In genomic region chr1:85628791-85629531, GRCh38 we compare ENCODE assay signal across 10 cellular contexts. TPM values are rescaled to one million over a fixed set of nuclear protein-coding genes. Genes with fewer than 3 reads are reported as not detected.
DNase-seq lines count a peak whose midpoint lies in the region; ATAC-seq, FAIRE-seq and TF ChIP-seq lines count a peak whose summit lies in the region.
"Had no signal": no experiment of that assay in that cellular context is flagged by ENCODE, and none has a peak within 500 bp of the region (broad histone marks: within the 10 kb centered on the region; RNA-seq: fewer than 3 reads in every experiment).

No MANE protein-coding gene starts in this region.

- intact Hi-C loops in IMR-90 (cut with micrococcal nuclease) = loop anchor here (1.0 to 5.0 kb wide), 4 partner anchors 16 to 64 kb away; no protein-coding TSS in a partner anchor
- intact Hi-C loops in K562 (cut with micrococcal nuclease) = no loop called here
- intact Hi-C loops in thyroid gland (cut with DNase I) = no loop called here

- 0 out of 2 replicates have a peak, but pooled peaks have one; percentile 14 for TF ChIP-seq EP300 in K562 (IDR thresholded peaks at IDR 0.05; ENCODE audit: low read length)

- H3K79me1 ChIP-seq in IMR-90 (ENCODE audit: low read depth in 1 of 2, low read length in 2 of 2) = peaks cover 0 to 8% of the 10 kb centered on the region in 2 experiments; a peak in 2 of 4 replicates

- peak; percentile 95 for DNase-seq in IMR-90
- peak; percentile 16 to 79 (median 50) for DNase-seq in K562 (ENCODE audit: extremely low read depth in 1 of 4, low spot score in 3 of 4)
- peak; percentile 73 for DNase-seq in islet precursor cell
- DNase-seq in thyroid gland = peak; percentile 87 to 95
- DNase-seq in NCI-H187 treated with DMSO at 0.1 percent for 48 hours (lab: John Stamatoyannopoulos, UW) = no peak
- DNase-seq in COLO829 (ENCODE audit: low spot score) = no peak
- no peak for DNase-seq in stimulated activated naive CD8-positive, alpha-beta T cell treated with anti-CD3 and anti-CD28 coated beads, Interleukin-15, Interleukin-2, amounts not matched to agents 100 U/mL and 50 U/mL, for 24 hours
- DNase-seq: activated gamma-delta T cell; stimulated activated CD4-positive, alpha-beta T cell treated with anti-CD3 and anti-CD28 coated beads, Interleukin-4, amount 100 ng/mL, for 4 hours had no signal

- H3K14ac ChIP-seq in IMR-90 (replicated peaks; ENCODE audit: low read depth, low read length) = peak overlapping the region; percentile 87

- H3K27ac ChIP-seq in IMR-90 (ENCODE audit: insufficient read depth, low read length) = peak overlapping the region; percentile 96
- peak overlapping the region; percentile 44 for H3K27ac ChIP-seq in K562 (ENCODE audit: extremely low read depth, low read depth, low read length)
- H3K27ac ChIP-seq in thyroid gland = peak overlapping the region; percentile 78 to 97 (median 92)

- ATAC-seq in IMR-90 (ENCODE audit: low read depth) (peak; percentile 89), K562 (peak; percentile 98), GM18505 (IDR thresholded peaks at IDR 0.05; ENCODE audit: unreplicated experiment) (no peak)
- ATAC-seq in stimulated activated naive CD8-positive, alpha-beta T cell treated with anti-CD3 and anti-CD28 coated beads, Interleukin-15, Interleukin-2, amounts not matched to agents 100 U/mL and 50 U/mL, for 24 hours = no peak

- no peak for TF ChIP-seq CTCF in IMR-90 (conservative IDR thresholded peaks at IDR 0.05; ENCODE audit: low read depth, low read length)
- TF ChIP-seq CTCF in K562 (IDR thresholded peaks at IDR 0.05 in 2 of 3, conservative IDR thresholded peaks at IDR 0.05 in 1 of 3; ENCODE audit: insufficient read depth in 2 of 3, low read depth in 1 of 3, low read length in 3 of 3) = no peak
- TF ChIP-seq CTCF in thyroid gland (IDR thresholded peaks at IDR 0.05) = no peak

- H2BK20ac ChIP-seq in IMR-90 (ENCODE audit: low read depth, low read length) = peak overlapping the region; percentile 89

- H2AFZ ChIP-seq in IMR-90 (replicated peaks; ENCODE audit: low read length, poor library complexity) (peak overlapping the region; percentile 45), K562 (ENCODE audit: low read depth, low read length) (peak overlapping the region; percentile 34)

- H3K27me3 ChIP-seq in IMR-90 (ENCODE audit: control insufficient read depth, insufficient read depth, low read length) (no peaks in the 10 kb centered on the region), K562 (ENCODE audit: control insufficient read depth in 2 of 2, insufficient read depth in 2 of 2, low read length in 2 of 2) (no peaks in the 10 kb centered on the region), thyroid gland (no peaks in the 10 kb centered on the region)

- peak overlapping the region; percentile 92 for H2BK120ac ChIP-seq in IMR-90 (ENCODE audit: low read depth, low read length)

- no peaks in the 10 kb centered on the region for H3K79me2 ChIP-seq in K562 (ENCODE audit: control insufficient read depth, insufficient read depth, low read length)

- H3K4ac ChIP-seq in IMR-90 (ENCODE audit: low read depth, low read length) = peak overlapping the region; percentile 85

- H3K9me1 ChIP-seq in IMR-90 (ENCODE audit: insufficient read depth, low read length) (peaks cover 6% of the 10 kb centered on the region), K562 (ENCODE audit: control insufficient read depth, insufficient read depth, low read length) (no peaks in the 10 kb centered on the region)

- H3K4me1 ChIP-seq in IMR-90 (ENCODE audit: control insufficient read depth, insufficient read depth, low read length) (peaks cover 13% of the 10 kb centered on the region), K562 (replicated peaks in 1 of 2; ENCODE audit: control insufficient read depth in 2 of 2, insufficient read depth in 2 of 2, low read length in 2 of 2) (peaks cover 8 to 11% of the 10 kb centered on the region in 2 experiments; a peak in 3 of 5 replicates), thyroid gland (peaks cover 13 to 15% of the 10 kb centered on the region in 2 donors)

- H4K91ac ChIP-seq in IMR-90 (ENCODE audit: insufficient read depth, low read depth, low read length) = peak overlapping the region; percentile 92

- WGBS in IMR-90 (ENCODE audit: extremely low coverage in 2 of 2, insufficient read length in 1 of 2), 2 experiments = 13% methylated on average over 4 of the region's 9 CpGs; no CpG with 5 or more reads in 1 of the 2 experiments
- WGBS in K562 (ENCODE audit: insufficient coverage, low coverage, missing lambda C conversion rate) = 41% methylated on average over 9 of the region's 9 CpGs
- WGBS in thyroid gland, 2 donors = 36 to 42% methylated on average over 9 of the region's 9 CpGs

- H3K18ac ChIP-seq in IMR-90 (ENCODE audit: low read depth, low read length) = peak overlapping the region; percentile 68

- H3K9me3 ChIP-seq in IMR-90 (ENCODE audit: control insufficient read depth, insufficient read depth, low read length) (no peaks in the 10 kb centered on the region), K562 (replicated peaks; ENCODE audit: control insufficient read depth, insufficient read depth, low read depth, low read length) (no peaks in the 10 kb centered on the region), thyroid gland (no peaks in the 10 kb centered on the region)

- TF ChIP-seq POLR2A in IMR-90 (IDR thresholded peaks at IDR 0.05; ENCODE audit: low read depth, low read length) = peak; percentile 34; the same call in 1 of the 2 replicates
- no peak for TF ChIP-seq POLR2A in K562 (conservative IDR thresholded peaks at IDR 0.05)
- TF ChIP-seq POLR2A in thyroid gland (IDR thresholded peaks at IDR 0.05) = peak in 1 of 2 donors; percentile 52
- TF ChIP-seq POLR2A in GM18505 (IDR thresholded peaks at IDR 0.05; ENCODE audit: borderline replicate concordance, extremely low read depth, insufficient read depth, insufficient read length) = no peak

- H3K4me2 ChIP-seq in IMR-90 (ENCODE audit: low read depth, low read length) = peak overlapping the region; percentile 57
- peak overlapping the region; percentile 35 for H3K4me2 ChIP-seq in K562 (ENCODE audit: insufficient read depth, low read length)

- peak overlapping the region; percentile 61 to 64 for H4K8ac ChIP-seq in IMR-90 (ENCODE audit: low read depth in 2 of 2, low read length in 2 of 2)

- H3K9ac ChIP-seq in IMR-90 (ENCODE audit: low read depth, low read length) = peak overlapping the region; percentile 70
- peak overlapping the region in 1 of 2 experiments; percentile 41; a peak in 3 of 4 replicates for H3K9ac ChIP-seq in K562 (ENCODE audit: insufficient read depth in 1 of 2, low read depth in 2 of 2, low read length in 2 of 2)

- no peak overlapping the region for H2AK9ac ChIP-seq in IMR-90 (replicated peaks; ENCODE audit: low read depth, low read length, poor library complexity)

- H3K23ac ChIP-seq in IMR-90 (ENCODE audit: low read depth, low read length) = peak overlapping the region; percentile 75

- peak; percentile 92 for FAIRE-seq in K562 (lab: Jason Lieb, UNC)

- H2BK5ac ChIP-seq in IMR-90 (ENCODE audit: low read depth, low read length, poor library complexity, severe bottlenecking) = peak overlapping the region; percentile 93

- H4K20me1 ChIP-seq in IMR-90 (ENCODE audit: insufficient read depth, low read length) (peaks cover 4% of the 10 kb centered on the region), K562 (replicated peaks; ENCODE audit: control insufficient read depth, insufficient read depth, low read length) (no peaks in the 10 kb centered on the region)

- BruUV-seq in IMR-90 (replicated peaks; lab: Mats Ljungman, UMichigan) (TSS peak; percentile 41), K562 (replicated peaks; lab: Mats Ljungman, UMichigan) (no TSS peak)

- POLR2A ChIA-PET in IMR-90 (lab: Charles Lee; ENCODE audit: unreplicated experiment) = interaction anchor here (0.6 to 3.0 kb wide), 10 partner anchors 17 to 164 kb away, joined by 3 to 51 read pairs (median 4); partner anchors contain the start of genes CCN1 and DDAH1
- POLR2A ChIA-PET in K562 (lab: Yijun Ruan, JAX) = interaction anchor here (0.7 to 1.4 kb wide), 5 partner anchors 9 to 327 kb away, joined by 3 to 4 read pairs (median 3); partner anchors contain the start of genes CCN1 and ZNHIT6

- TF ChIP-seq RAD21 in IMR-90 (IDR thresholded peaks at IDR 0.05; ENCODE audit: low read length) (no peak), K562 (CRISPR knock-in tag; conservative IDR thresholded peaks at IDR 0.05 in 1 of 2, IDR thresholded peaks at IDR 0.05 in 1 of 2) (no peak)

- peak overlapping the region; percentile 73 for H4K5ac ChIP-seq in IMR-90 (ENCODE audit: low read depth, low read length)

- peak overlapping the region; percentile 80 for H3K56ac ChIP-seq in IMR-90 (ENCODE audit: extremely low read depth, insufficient read depth, low read length)

- dilution Hi-C loops in IMR-90 (cut with HindIII; ENCODE audit: low sequenced_read_pairs, unreplicated experiment) = no loop called here

- peak overlapping the region; percentile 83; the same call in 2 of the 3 replicates for H2BK15ac ChIP-seq in IMR-90 (ENCODE audit: low read depth, low read length)

- peak overlapping the region; percentile 71 for H2AK5ac ChIP-seq in IMR-90 (ENCODE audit: low read depth, low read length)

- H3K36me3 ChIP-seq in IMR-90 (ENCODE audit: control insufficient read depth, insufficient read depth, low read length) (no peaks in the 10 kb centered on the region), K562 (ENCODE audit: control insufficient read depth, insufficient read depth, low read length) (no peaks in the 10 kb centered on the region; the same call in 2 of the 3 replicates), thyroid gland (no peaks in the 10 kb centered on the region)

- CTCF ChIA-PET in IMR-90 (lab: Yijun Ruan, JAX) = interaction anchor here (0.5 to 1.7 kb wide), 5 partner anchors 16 to 320 kb away, joined by 3 to 12 read pairs (median 4); no protein-coding TSS in a partner anchor
- CTCF ChIA-PET in K562 (lab: Yijun Ruan, JAX; ENCODE audit: low intra/inter-chr PET ratio) = interaction anchor here (0.7 kb wide), 1 partner anchor 318 kb away, joined by 4 read pairs; no protein-coding TSS in a partner anchor

- 0 out of 2 replicates have a peak overlapping the region, but pooled peaks have one; percentile 0 for H3K4me3 ChIP-seq in IMR-90 (ENCODE audit: insufficient read depth, low read depth, low read length)
- no peak overlapping the region for H3K4me3 ChIP-seq in K562
- no peak overlapping the region for H3K4me3 ChIP-seq in thyroid gland (replicated peaks in 1 of 3)

- in situ Hi-C loops in IMR-90 (cut with MboI; ENCODE audit: low sequenced_read_pairs) = no loop called here
- in situ Hi-C loops in K562 (cut with MboI) = no loop called here

RNA-seq across cellular contexts. Expression of gene CCN1, which starts 48.4 kb away (rescaled TPM):
- total RNA-seq in IMR-90 (2012; rRNA removed) (76.9 and 90.3 TPM in 2 replicates), K562 (2014; rRNA removed) (0.27 and 1.0 TPM in 2 replicates), K562 (2014; rRNA removed; fragmentation: Illumina TruSeq; extraction: Trizol) (1.2 and 1.5 TPM in 2 replicates), K562 (2015; rRNA removed; fragmentation: Illumina TruSeq; extraction: Trizol) (0.62 and 0.64 TPM in 2 replicates), K562 (2021) (3.8 and 4.2 TPM in 2 replicates), thyroid gland (10 to 100 TPM; 20.6 to 63.4 (median 47.6) TPM)
- polyA plus RNA-seq in IMR-90 (2012; rRNA removed) (819 and 905 TPM in 2 replicates), K562 (2011; rRNA removed) (0.31 and 0.59 TPM in 2 replicates), K562 (2014; fragmentation: Illumina TruSeq; extraction: Trizol) (1.5 and 2.8 TPM in 2 replicates), K562 (2014; fragmentation: Nextera tagmentation; extraction: Ambion mirVana) (under 1 TPM; 0.41 to 0.53 TPM), K562 (2014; rRNA removed) (1.7 and 4.2 TPM in 2 replicates)
- polyA plus RNA-seq in IMR-90 (2012; cell fraction: cytosol; rRNA removed) = 700 and 814 TPM in 2 replicates
- 1,179 and 1,372 TPM in 2 replicates for polyA plus RNA-seq in IMR-90 (2012; cell fraction: nucleus; rRNA removed; ENCODE audit: low replicate concordance)
- total RNA-seq in K562 (2011; cell fraction: chromatin; rRNA removed; ENCODE audit: low replicate concordance) = 2.5 and 3.1 TPM in 2 replicates
- total RNA-seq in K562 (2011; cell fraction: nucleolus; rRNA removed) = 3.2 and 3.4 TPM in 2 replicates
- 2.0 and 2.7 TPM in 2 replicates for total RNA-seq in K562 (2011; cell fraction: nucleoplasm; rRNA removed)
- polyA plus RNA-seq in K562 (2011; cell fraction: cytosol; rRNA removed) = 0.69 and 1.1 TPM in 2 replicates
- 2.1 and 2.4 TPM in 2 replicates for polyA plus RNA-seq in K562 (2011; cell fraction: nucleus; rRNA removed)
- polyA plus RNA-seq in K562 (2012) = 2.7 and 3.6 TPM in 2 replicates
- polyA minus RNA-seq in K562 (2011; rRNA and poly(A)+ RNA removed) = 0.72 and 0.95 TPM in 2 replicates
- 0.73 and 0.95 TPM in 2 replicates for polyA minus RNA-seq in K562 (2011; cell fraction: cytosol; rRNA and poly(A)+ RNA removed)
- polyA minus RNA-seq in K562 (2011; cell fraction: nucleus; rRNA and poly(A)+ RNA removed) = 0.67 and 2.7 TPM in 2 replicates

Comparison
In these comparisons a context has a peak if more than half of its experiments do, and no peak if none do; other contexts are left out.
1. ATAC-seq: peak in IMR-90 (single experiment) and K562 (single experiment); none in stimulated activated naive CD8-positive, alpha-beta T cell treated with anti-CD3 and anti-CD28 coated beads, Interleukin-15, Interleukin-2, amounts not matched to agents 100 U/mL and 50 U/mL, for 24 hours (single experiment) and GM18505 (single experiment).
2. DNase-seq: peak in IMR-90 (single experiment), K562 (4 of 4), islet precursor cell (single experiment) and thyroid gland (2 of 2); none in NCI-H187 treated with DMSO at 0.1 percent for 48 hours (single experiment), COLO829 (single experiment) and stimulated activated naive CD8-positive, alpha-beta T cell treated with anti-CD3 and anti-CD28 coated beads, Interleukin-15, Interleukin-2, amounts not matched to agents 100 U/mL and 50 U/mL, for 24 hours (single experiment).
3. H3K27ac ChIP-seq: peak in every context shown above with its lines; median percentile 96 in IMR-90; 92 in thyroid gland; 44 in K562.
4. RNA of gene CCN1, which starts 48.4 kb away (total RNA-seq): 76.9 to 90.3 TPM in IMR-90 and 20.6 to 63.4 TPM in thyroid gland; 0.27 to 4.2 TPM in K562; every median in the first group is over 4 times any median in the second.